Comparison of ENCODE assay signal across 1 cellular context in the genomic region with DNA sequence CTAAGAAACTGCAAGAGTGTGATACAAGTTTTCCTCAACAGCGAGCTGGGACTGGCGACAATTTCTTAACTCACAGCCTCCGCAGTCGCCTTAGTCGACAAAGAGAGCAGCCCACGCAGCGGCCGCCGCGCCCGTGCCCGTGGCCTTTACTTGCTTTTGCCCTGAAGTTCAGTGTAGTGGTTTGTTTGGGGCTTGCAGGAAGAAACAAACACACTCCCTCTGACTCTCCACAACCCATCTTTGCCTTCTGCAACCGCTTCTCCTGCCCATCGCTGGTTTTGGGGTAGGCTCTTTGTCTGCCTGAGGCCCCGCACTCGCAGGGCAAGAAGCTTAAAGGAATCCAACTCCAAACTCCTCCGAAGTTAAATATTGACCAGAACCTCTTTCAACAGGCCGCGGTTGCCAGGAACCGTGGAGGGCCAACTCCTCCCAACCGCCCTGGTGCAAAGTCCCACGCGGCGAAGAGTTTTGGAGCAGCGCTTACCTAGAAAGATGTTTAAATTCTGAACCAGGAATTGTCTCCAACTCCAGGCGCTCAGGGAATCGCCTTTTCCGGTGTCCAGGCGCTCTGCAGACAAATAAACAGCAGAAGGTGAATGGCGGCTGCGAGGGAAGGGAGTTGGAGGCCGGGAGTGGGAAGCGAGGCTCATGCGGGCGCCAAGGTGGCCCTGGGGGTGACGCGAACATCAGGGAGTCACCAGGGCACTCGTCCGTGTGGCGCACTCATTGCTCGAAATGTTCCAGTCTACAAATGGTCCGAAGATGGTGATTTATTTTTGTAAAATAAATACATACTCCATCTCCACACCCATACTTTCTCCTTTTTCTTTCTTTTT.
TF ChIP-seq lines count a peak whose summit lies in the region.

No MANE protein-coding gene starts in this region.

TF ChIP-seq in endothelial cell of umbilical vein, 7 proteins besides CTCF, POLR2A, EP300 and RAD21:
- no peak for TF ChIP-seq FOS (IDR thresholded peaks at IDR 0.05; ENCODE audit: borderline replicate concordance, insufficient read depth, low read length)
- no peak for TF ChIP-seq POLR2AphosphoS5 (IDR thresholded peaks at IDR 0.05; ENCODE audit: insufficient read depth, low read depth, low read length)
- TF ChIP-seq, protein P1, sequence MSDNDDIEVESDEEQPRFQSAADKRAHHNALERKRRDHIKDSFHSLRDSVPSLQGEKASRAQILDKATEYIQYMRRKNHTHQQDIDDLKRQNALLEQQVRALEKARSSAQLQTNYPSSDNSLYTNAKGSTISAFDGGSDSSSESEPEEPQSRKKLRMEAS (IDR thresholded peaks at IDR 0.05; ENCODE audit: insufficient read depth, insufficient read length) = no peak
- TF ChIP-seq EZH2 (IDR thresholded peaks at IDR 0.05; ENCODE audit: borderline replicate concordance, low read depth, low read length, severe bottlenecking) = no peak
- no peak for TF ChIP-seq JUN (IDR thresholded peaks at IDR 0.05; ENCODE audit: borderline replicate concordance, insufficient read depth, insufficient read length, low read depth)
- no peak for TF ChIP-seq MYC (IDR thresholded peaks at IDR 0.05; ENCODE audit: low read depth, low read length)
- no peak for TF ChIP-seq GATA2 (IDR thresholded peaks at IDR 0.05; ENCODE audit: insufficient read depth, insufficient read length, low read depth, low read length)
